Comparison of ENCODE assay signal across 9 cellular contexts in the genomic region with DNA sequence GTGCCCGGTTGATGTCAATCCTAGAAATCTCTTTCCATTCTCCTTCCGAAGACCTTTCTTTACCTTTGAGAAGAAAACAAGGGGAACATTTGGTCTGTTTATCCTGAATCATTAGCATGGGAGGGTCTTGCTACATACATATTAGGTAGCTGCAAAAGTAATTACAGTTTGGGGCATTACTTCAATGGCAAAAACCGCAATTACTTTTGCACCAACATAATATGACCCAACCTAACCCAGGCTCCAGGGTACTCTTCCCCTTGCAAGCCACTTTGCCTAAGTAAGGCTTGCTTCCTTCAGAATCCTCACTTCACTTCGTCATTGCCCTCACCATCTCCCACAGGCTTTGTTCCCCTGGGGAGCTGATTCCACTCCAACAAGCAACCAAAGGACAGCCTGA.
"Had no signal": no experiment of that assay in that cellular context is flagged by ENCODE, and none has a peak within 500 bp of the region (broad histone marks: within the 10 kb centered on the region; RNA-seq: fewer than 3 reads in every experiment).

No MANE protein-coding gene starts in this region.

- H3K4me3 ChIP-seq: GM23248, HAP-1 had no signal

- H3K36me3 ChIP-seq: HAP-1 had no signal

- H3K4me2 ChIP-seq: KMS-11 had no signal

- DNase-seq: GM23248, GOT3, H7, IMR-90, KBM-7 had no signal

- H3K27ac ChIP-seq: GM23248, HL-60, KMS-11 had no signal

- H3K9ac ChIP-seq: GM23248, KMS-11 had no signal

- H2AFZ ChIP-seq: GM23248 had no signal

- ATAC-seq: HCT116 had no signal

- H3K9me3 ChIP-seq: HAP-1 had no signal
